Comparison of ENCODE assay signal across 33 cellular contexts in the genomic region with DNA sequence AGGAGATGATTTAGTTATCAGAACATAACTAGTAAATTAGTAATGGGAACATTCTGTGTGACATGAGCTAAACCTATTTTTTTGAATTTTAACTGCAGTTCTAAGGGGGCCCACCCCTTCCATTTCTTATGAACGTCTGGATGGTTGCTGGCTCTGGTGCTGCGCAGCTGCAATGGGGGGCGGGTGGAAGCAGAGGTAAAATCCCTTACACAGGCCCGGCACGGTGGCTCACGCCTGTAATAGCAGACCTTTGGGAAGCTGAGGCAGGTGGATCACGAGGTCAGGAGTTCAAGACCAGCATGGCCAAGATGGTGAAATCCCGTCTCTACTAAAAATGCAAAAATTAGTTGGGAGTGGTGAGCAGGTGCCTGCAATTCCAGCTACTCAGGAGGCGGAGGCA.
"Had no signal": no experiment of that assay in that cellular context is flagged by ENCODE, and none has a peak within 500 bp of the region (broad histone marks: within the 10 kb centered on the region; RNA-seq: fewer than 3 reads in every experiment).

No MANE protein-coding gene starts in this region.

- H3K27ac ChIP-seq: adrenal gland, body of pancreas, brain microvascular endothelial cell, breast epithelium, VCaP had no signal

- ATAC-seq: activated CD8-positive, alpha-beta T cell treated with anti-CD3 and anti-CD28 coated beads for 36 hours; activated naive CD4-positive, alpha-beta T cell treated with anti-CD3 and anti-CD28 coated beads, Interleukin-2, amount 50 U/mL, for 72 hours; activated T-cell treated with anti-CD3 and anti-CD28 coated beads, Interleukin-2, amount 50 U/mL, for 4 hours; activated T-cell treated with anti-CD3 and anti-CD28 coated beads, Interleukin-2, amount 50 U/mL, for 72 hours; activated T-helper 17 cell treated with anti-CD3 and anti-CD28 coated beads, Interleukin-2, amount 50 U/mL, for 72 hours; body of pancreas had no signal

- H3K4me3 ChIP-seq: adrenal gland, body of pancreas, breast epithelium had no signal

- DNase-seq: activated B cell treated with CpG ODN at 0.5 μM for 24 hours; activated CD4-positive, alpha-beta memory T cell treated with anti-CD3 and anti-CD28 coated beads for 36 hours; activated CD4-positive, alpha-beta T cell treated with anti-CD3 and anti-CD28 coated beads for 4 hours; activated CD4-positive, alpha-beta T cell treated with anti-CD3 and anti-CD28 coated beads, Interleukin-2, amount 10 ng/mL, durations not matched to agents 24 days and 14 days; activated CD4-positive, alpha-beta T cell treated with anti-CD3 and anti-CD28 coated beads, Interleukin-2, amount 50 U/mL, for 1 hour; activated CD4-positive, alpha-beta T cell treated with anti-CD3 and anti-CD28 coated beads, Interleukin-2, amount 50 U/mL, for 4 hours; activated CD4-positive, CD25-positive, alpha-beta regulatory T cell treated with anti-CD3 and anti-CD28 coated beads, Interleukin-2, amount 50 U/mL, for 72 hours; activated CD8-positive, alpha-beta memory T cell treated with anti-CD3 and anti-CD28 coated beads, Interleukin-2, amount 50 U/mL, for 4 hours; activated CD8-positive, alpha-beta T cell treated with anti-CD3 and anti-CD28 coated beads for 36 hours; activated effector memory CD4-positive, alpha-beta T cell treated with anti-CD3 and anti-CD28 coated beads, Interleukin-2, amount 50 U/mL, for 16 hours; activated gamma-delta T cell treated with Interleukin-2 at 50 U/mL for 16 hours; activated naive CD4-positive, alpha-beta T cell; activated naive CD4-positive, alpha-beta T cell treated with anti-CD3 and anti-CD28 coated beads for 36 hours; activated naive CD4-positive, alpha-beta T cell treated with anti-CD3 and anti-CD28 coated beads, Interleukin-2, amount 50 U/mL, for 16 hours; activated naive CD8-positive, alpha-beta T cell treated with anti-CD3 and anti-CD28 coated beads for 36 hours; activated T-cell treated with anti-CD3 and anti-CD28 coated beads for 4 hours; activated T-cell treated with anti-CD3 and anti-CD28 coated beads, Interleukin-2, amount 50 U/mL, for 1 hour; activated T-cell treated with anti-CD3 and anti-CD28 coated beads, Interleukin-2, amount 50 U/mL, for 4 hours; activated T-cell treated with anti-CD3 and anti-CD28 coated beads, Interleukin-2, amount 50 U/mL, for 72 hours; adrenal gland; amniotic stem cell; aorta; body of pancreas; brain microvascular endothelial cell; cerebellar nuclear complex; T-helper 2 cell; T-helper 9 cell had no signal

- H3K9me3 ChIP-seq: adrenal gland, body of pancreas had no signal

- FAIRE-seq: astrocyte, TTC549 had no signal

- H3K36me3 ChIP-seq: adrenal gland, brain microvascular endothelial cell, breast epithelium had no signal

- H3K4me1 ChIP-seq: adrenal gland, breast epithelium had no signal

- H3K27me3 ChIP-seq: adrenal gland, body of pancreas, brain microvascular endothelial cell, breast epithelium had no signal
